In the genomic region with DNA sequence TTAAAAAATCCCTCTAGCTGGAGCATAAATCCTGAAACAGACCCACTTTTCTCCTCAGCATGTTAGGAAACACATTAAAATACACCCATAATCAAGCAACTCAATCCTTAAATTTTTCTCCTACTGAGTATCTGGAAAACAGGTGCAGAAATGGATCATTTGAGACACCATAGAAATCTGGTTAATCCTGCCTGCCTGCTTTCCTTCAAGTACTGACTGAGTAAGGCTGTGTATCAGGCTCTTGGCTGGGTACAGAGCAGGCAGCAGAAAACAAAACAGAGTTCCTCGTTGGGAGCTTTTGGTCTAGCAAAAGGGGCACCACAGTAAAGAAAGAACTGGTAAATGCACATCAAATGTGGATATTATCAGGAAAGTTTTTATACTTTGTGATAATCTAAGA, we compare ENCODE assay signal across 10 cellular contexts. TPM values are rescaled to one million over a fixed set of nuclear protein-coding genes. Genes with fewer than 3 reads are reported as not detected.
A peak's percentile ranks its signal among the peaks of the same experiment; 100 is the strongest.
DNase-seq lines count a peak whose midpoint lies in the region; ATAC-seq and TF ChIP-seq lines count a peak whose summit lies in the region.
"Had no signal": no experiment of that assay in that cellular context is flagged by ENCODE, and none has a peak within 500 bp of the region (broad histone marks: within the 10 kb centered on the region; RNA-seq: fewer than 3 reads in every experiment).

No MANE protein-coding gene starts in this region.

- H3K27ac ChIP-seq in SK-N-MC (no peak overlapping the region), gastroesophageal sphincter (no peak overlapping the region)

- ATAC-seq in gastroesophageal sphincter (no peak), HG02981 (IDR thresholded peaks at IDR 0.05; ENCODE audit: unreplicated experiment) (no peak), HG03565 (IDR thresholded peaks at IDR 0.05; ENCODE audit: unreplicated experiment) (no peak), left lobe of liver (no peak)

- 22% methylated on average over 1 of the region's 1 CpG; no CpG with 5 or more reads in 1 of the 2 donors for WGBS in gastroesophageal sphincter (ENCODE audit: low coverage in 1 of 2), 2 donors

- H3K4me1 ChIP-seq in gastroesophageal sphincter: peaks cover 0 to 63% (median 11%) of the 10 kb centered on the region in 3 donors

- H3K27me3 ChIP-seq in H7 (ENCODE audit: control insufficient read depth, insufficient read depth, low read length) (peaks cover 5% of the 10 kb centered on the region; the same call in 1 of the 2 replicates), gastroesophageal sphincter (no peaks in the 10 kb centered on the region)

- no peak for TF ChIP-seq POLR2A in gastroesophageal sphincter (IDR thresholded peaks at IDR 0.05)

- H3K4me3 ChIP-seq in H7 (ENCODE audit: insufficient read depth, low read depth, low read length): peak overlapping the region; percentile 71; the same call in 1 of the 2 replicates
- H3K4me3 ChIP-seq in SK-N-MC: peak overlapping the region; percentile 77
- H3K4me3 ChIP-seq in gastroesophageal sphincter: peak overlapping the region; percentile 80 to 88
- H3K4me3 ChIP-seq in skeletal muscle cell (ENCODE audit: low read depth, low read length): peak overlapping the region; percentile 81

- TF ChIP-seq EP300 in gastroesophageal sphincter (IDR thresholded peaks at IDR 0.05): no peak

- peak overlapping the region; percentile 79 for H3K9ac ChIP-seq in SK-N-MC (ENCODE audit: insufficient read length)

- H3K9me3 ChIP-seq in SK-N-MC (ENCODE audit: low read depth, low read length) (no peaks in the 10 kb centered on the region), gastroesophageal sphincter (no peaks in the 10 kb centered on the region)

- H3K36me3 ChIP-seq in H7 (replicated peaks; ENCODE audit: control insufficient read depth, insufficient read depth, low read length) (no peaks in the 10 kb centered on the region), SK-N-MC (ENCODE audit: insufficient read depth, low read length) (peaks cover 5% of the 10 kb centered on the region; the same call in 1 of the 2 replicates), gastroesophageal sphincter (no peaks in the 10 kb centered on the region)

- intact Hi-C loops in posterior vena cava (cut with DNase I): loop anchor here in 1 of 2 donors (5.0 kb wide), 1 partner anchor 111 kb away; no protein-coding TSS in a partner anchor

- TF ChIP-seq CTCF in gastroesophageal sphincter (IDR thresholded peaks at IDR 0.05): no peak

- no peak for DNase-seq in H7
- DNase-seq in SK-N-MC (ENCODE audit: low read depth, low spot score): no peak
- no peak for DNase-seq in skeletal muscle cell (ENCODE audit: low read depth)
- DNase-seq in posterior vena cava (ENCODE audit: low spot score): no peak
- DNase-seq in left lobe of liver (ENCODE audit: low spot score): no peak
- DNase-seq: NCI-H1417 treated with DMSO at 0.1 percent for 48 hours, T-helper 9 cell had no signal

RNA-seq across cellular contexts. Expression of gene KCNQ1OT1, which starts 1.9 kb away (rescaled TPM):
- total RNA-seq in H7 (2014; rRNA removed; shearing (Covaris generic)): 0.83 and 1.9 TPM in 2 replicates
- total RNA-seq in gastroesophageal sphincter (1 to 10 TPM in 3 of 4 donors, under 1 TPM in 1; 0.52 to 3.3 (median 1.4) TPM), posterior vena cava (1 to 10 TPM; 1.8 to 3.5 TPM), left lobe of liver (1.2 TPM)
